In the genomic region with DNA sequence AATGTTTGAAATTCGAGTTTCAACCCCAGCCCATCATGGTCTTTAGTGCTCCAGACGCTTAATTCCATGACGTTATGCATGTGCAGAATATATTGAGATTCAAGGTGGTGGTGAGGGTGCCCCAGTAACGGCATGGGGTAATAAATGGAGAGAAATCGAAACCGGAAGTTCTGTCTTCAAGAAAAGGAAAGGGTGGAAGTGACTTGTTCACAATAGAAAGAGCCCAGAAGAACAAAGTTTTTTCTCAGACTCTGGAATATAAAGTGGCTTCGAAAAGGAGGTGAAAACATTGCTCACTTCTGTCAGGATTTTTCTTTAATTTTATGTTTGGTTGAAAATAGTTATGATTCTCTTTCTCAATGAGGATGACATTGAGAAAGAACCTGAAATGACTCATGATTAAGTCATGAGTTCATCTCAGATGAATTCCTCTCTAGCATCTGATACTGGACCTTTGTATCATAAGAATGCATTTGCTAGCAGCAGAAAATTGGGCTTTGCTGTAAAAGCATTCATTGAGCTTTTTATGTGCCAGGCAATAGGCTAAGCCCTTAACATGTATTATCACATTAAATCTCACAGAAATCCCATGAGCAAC, we compare ENCODE assay signal across 1 cellular context.
TF ChIP-seq lines count a peak whose summit lies in the region.

No MANE protein-coding gene starts in this region.

TF ChIP-seq in H1, 55 proteins besides CTCF, POLR2A, EP300 and RAD21 (continued from another document):
- TF ChIP-seq, protein P1, sequence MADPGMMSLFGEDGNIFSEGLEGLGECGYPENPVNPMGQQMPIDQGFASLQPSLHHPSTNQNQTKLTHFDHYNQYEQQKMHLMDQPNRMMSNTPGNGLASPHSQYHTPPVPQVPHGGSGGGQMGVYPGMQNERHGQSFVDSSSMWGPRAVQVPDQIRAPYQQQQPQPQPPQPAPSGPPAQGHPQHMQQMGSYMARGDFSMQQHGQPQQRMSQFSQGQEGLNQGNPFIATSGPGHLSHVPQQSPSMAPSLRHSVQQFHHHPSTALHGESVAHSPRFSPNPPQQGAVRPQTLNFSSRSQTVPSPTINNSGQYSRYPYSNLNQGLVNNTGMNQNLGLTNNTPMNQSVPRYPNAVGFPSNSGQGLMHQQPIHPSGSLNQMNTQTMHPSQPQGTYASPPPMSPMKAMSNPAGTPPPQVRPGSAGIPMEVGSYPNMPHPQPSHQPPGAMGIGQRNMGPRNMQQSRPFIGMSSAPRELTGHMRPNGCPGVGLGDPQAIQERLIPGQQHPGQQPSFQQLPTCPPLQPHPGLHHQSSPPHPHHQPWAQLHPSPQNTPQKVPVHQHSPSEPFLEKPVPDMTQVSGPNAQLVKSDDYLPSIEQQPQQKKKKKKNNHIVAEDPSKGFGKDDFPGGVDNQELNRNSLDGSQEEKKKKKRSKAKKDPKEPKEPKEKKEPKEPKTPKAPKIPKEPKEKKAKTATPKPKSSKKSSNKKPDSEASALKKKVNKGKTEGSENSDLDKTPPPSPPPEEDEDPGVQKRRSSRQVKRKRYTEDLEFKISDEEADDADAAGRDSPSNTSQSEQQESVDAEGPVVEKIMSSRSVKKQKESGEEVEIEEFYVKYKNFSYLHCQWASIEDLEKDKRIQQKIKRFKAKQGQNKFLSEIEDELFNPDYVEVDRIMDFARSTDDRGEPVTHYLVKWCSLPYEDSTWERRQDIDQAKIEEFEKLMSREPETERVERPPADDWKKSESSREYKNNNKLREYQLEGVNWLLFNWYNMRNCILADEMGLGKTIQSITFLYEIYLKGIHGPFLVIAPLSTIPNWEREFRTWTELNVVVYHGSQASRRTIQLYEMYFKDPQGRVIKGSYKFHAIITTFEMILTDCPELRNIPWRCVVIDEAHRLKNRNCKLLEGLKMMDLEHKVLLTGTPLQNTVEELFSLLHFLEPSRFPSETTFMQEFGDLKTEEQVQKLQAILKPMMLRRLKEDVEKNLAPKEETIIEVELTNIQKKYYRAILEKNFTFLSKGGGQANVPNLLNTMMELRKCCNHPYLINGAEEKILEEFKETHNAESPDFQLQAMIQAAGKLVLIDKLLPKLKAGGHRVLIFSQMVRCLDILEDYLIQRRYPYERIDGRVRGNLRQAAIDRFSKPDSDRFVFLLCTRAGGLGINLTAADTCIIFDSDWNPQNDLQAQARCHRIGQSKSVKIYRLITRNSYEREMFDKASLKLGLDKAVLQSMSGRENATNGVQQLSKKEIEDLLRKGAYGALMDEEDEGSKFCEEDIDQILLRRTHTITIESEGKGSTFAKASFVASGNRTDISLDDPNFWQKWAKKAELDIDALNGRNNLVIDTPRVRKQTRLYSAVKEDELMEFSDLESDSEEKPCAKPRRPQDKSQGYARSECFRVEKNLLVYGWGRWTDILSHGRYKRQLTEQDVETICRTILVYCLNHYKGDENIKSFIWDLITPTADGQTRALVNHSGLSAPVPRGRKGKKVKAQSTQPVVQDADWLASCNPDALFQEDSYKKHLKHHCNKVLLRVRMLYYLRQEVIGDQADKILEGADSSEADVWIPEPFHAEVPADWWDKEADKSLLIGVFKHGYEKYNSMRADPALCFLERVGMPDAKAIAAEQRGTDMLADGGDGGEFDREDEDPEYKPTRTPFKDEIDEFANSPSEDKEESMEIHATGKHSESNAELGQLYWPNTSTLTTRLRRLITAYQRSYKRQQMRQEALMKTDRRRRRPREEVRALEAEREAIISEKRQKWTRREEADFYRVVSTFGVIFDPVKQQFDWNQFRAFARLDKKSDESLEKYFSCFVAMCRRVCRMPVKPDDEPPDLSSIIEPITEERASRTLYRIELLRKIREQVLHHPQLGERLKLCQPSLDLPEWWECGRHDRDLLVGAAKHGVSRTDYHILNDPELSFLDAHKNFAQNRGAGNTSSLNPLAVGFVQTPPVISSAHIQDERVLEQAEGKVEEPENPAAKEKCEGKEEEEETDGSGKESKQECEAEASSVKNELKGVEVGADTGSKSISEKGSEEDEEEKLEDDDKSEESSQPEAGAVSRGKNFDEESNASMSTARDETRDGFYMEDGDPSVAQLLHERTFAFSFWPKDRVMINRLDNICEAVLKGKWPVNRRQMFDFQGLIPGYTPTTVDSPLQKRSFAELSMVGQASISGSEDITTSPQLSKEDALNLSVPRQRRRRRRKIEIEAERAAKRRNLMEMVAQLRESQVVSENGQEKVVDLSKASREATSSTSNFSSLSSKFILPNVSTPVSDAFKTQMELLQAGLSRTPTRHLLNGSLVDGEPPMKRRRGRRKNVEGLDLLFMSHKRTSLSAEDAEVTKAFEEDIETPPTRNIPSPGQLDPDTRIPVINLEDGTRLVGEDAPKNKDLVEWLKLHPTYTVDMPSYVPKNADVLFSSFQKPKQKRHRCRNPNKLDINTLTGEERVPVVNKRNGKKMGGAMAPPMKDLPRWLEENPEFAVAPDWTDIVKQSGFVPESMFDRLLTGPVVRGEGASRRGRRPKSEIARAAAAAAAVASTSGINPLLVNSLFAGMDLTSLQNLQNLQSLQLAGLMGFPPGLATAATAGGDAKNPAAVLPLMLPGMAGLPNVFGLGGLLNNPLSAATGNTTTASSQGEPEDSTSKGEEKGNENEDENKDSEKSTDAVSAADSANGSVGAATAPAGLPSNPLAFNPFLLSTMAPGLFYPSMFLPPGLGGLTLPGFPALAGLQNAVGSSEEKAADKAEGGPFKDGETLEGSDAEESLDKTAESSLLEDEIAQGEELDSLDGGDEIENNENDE (IDR thresholded peaks at IDR 0.05; ENCODE audit: insufficient replicate concordance, low read length): no peak
- TF ChIP-seq FOSL1 (IDR thresholded peaks at IDR 0.05; ENCODE audit: insufficient read depth, low read depth, low read length) (no peak), HDAC6 (IDR thresholded peaks at IDR 0.05; ENCODE audit: low read depth, low read length) (no peak), SUZ12 (IDR thresholded peaks at IDR 0.05; ENCODE audit: low read length) (no peak), KDM4A (IDR thresholded peaks at IDR 0.05; ENCODE audit: low read depth, low read length, severe bottlenecking) (no peak), GTF2F1 (IDR thresholded peaks at IDR 0.05; ENCODE audit: borderline replicate concordance, low read depth, low read length) (no peak), SP2 (IDR thresholded peaks at IDR 0.05; ENCODE audit: low read length) (no peak), POU5F1 (IDR thresholded peaks at IDR 0.05; ENCODE audit: low read depth, low read length) (no peak), SAP30 (IDR thresholded peaks at IDR 0.05; ENCODE audit: insufficient read depth, insufficient replicate concordance, low read length) (no peak), CEBPB (IDR thresholded peaks at IDR 0.05; ENCODE audit: low read depth, low read length) (no peak), POLR2AphosphoS5 (IDR thresholded peaks at IDR 0.05; ENCODE audit: low read depth, low read length) (no peak)
- TF ChIP-seq, protein P2, sequence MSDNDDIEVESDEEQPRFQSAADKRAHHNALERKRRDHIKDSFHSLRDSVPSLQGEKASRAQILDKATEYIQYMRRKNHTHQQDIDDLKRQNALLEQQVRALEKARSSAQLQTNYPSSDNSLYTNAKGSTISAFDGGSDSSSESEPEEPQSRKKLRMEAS (IDR thresholded peaks at IDR 0.05): no peak
